8 cellular contexts compared by ENCODE assay signal in the genomic region with DNA sequence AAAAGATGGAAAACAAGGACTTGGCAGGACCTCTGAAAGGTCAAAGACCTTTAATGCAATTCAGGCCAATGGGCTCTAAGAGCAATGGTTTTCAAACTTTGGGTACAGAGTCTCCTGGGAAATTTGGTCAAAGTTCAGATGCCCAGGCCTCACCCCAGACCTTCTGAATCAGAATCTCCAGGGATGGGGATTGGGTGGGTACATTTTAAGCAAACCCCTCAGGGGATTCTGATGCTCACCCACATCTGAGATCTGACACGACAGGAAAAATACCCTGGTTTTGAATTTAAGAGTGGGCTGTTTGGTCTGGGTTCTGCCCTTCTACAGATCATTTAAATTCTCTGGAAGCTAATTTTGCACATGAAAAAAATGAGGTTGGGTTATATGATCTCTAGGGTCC.
"Had no signal": no experiment of that assay in that cellular context is flagged by ENCODE, and none has a peak within 500 bp of the region (broad histone marks: within the 10 kb centered on the region; RNA-seq: fewer than 3 reads in every experiment).

No MANE protein-coding gene starts in this region.

- ATAC-seq: GM12878 had no signal

- FAIRE-seq: G401.6, GM12878, GM12891, GM12892, GM18507, GM19239 had no signal

- DNase-seq: GDM1, GF-D8 had no signal

- H3K4me3 ChIP-seq: GM12878 had no signal
